ENCODE assay signal across 9 cellular contexts in genomic region chr2:26300234-26300641, GRCh38. TPM values are rescaled to one million over a fixed set of nuclear protein-coding genes. Genes with fewer than 3 reads are reported as not detected.
DNase-seq lines count a peak whose midpoint lies in the region; ATAC-seq and TF ChIP-seq lines count a peak whose summit lies in the region.
"Had no signal": no experiment of that assay in that cellular context is flagged by ENCODE, and none has a peak within 500 bp of the region (broad histone marks: within the 10 kb centered on the region; RNA-seq: fewer than 3 reads in every experiment).

No MANE protein-coding gene starts in this region.

- POLR2A ChIA-PET in activated B cell treated with CpG ODN at 0.5 μM for 24 hours (lab: Charles Lee), result interaction anchor here (0.6 to 3.1 kb wide), 10 partner anchors 9 to 1083 kb away, joined by 3 to 43 read pairs (median 4); partner anchors contain the start of genes ADGRF3, ASXL2, HADHA and HADHB

- peak overlapping the region; percentile 78 for H3K27ac ChIP-seq in left ventricle myocardium inferior (replicated peaks)

- H3K27me3 Mint-ChIP-seq in activated B cell treated with CpG ODN at 0.5 μM for 24 hours, result no peaks in the 10 kb centered on the region
- no peaks in the 10 kb centered on the region for H3K27me3 Mint-ChIP-seq in activated T-helper 17 cell treated with anti-CD3 and anti-CD28 coated beads, Interleukin-2, amount 50 U/mL, for 72 hours

- H3K9me3 ChIP-seq in ES-I3 (ENCODE audit: control insufficient read depth, insufficient read depth, low read length) (no peaks in the 10 kb centered on the region), left ventricle myocardium inferior (replicated peaks) (no peaks in the 10 kb centered on the region)

- H3K4me3 ChIP-seq in left ventricle myocardium inferior, result peak overlapping the region; percentile 73

- no peaks in the 10 kb centered on the region for H3K4me1 Mint-ChIP-seq in activated B cell treated with CpG ODN at 0.5 μM for 24 hours
- H3K4me1 Mint-ChIP-seq in activated T-helper 17 cell treated with anti-CD3 and anti-CD28 coated beads, Interleukin-2, amount 50 U/mL, for 72 hours, result no peaks in the 10 kb centered on the region

- H3K4me1 ChIP-seq in ES-I3 (ENCODE audit: insufficient read depth, low read length) (0 out of 2 replicates have a peak, but pooled peaks cover 7% of the 10 kb centered on the region), left ventricle myocardium inferior (peaks cover 26% of the 10 kb centered on the region)

- H3K27me3 ChIP-seq in left ventricle myocardium inferior (ENCODE audit: low read depth), result no peaks in the 10 kb centered on the region

- H3K9me3 Mint-ChIP-seq in activated B cell treated with CpG ODN at 0.5 μM for 24 hours, result peaks cover 1% of the 10 kb centered on the region
- no peaks in the 10 kb centered on the region for H3K9me3 Mint-ChIP-seq in activated T-helper 17 cell treated with anti-CD3 and anti-CD28 coated beads, Interleukin-2, amount 50 U/mL, for 72 hours

- DNase-seq in activated B cell treated with CpG ODN at 0.5 μM for 24 hours, result no peak
- DNase-seq in left ventricle myocardium inferior, result no peak
- no peak for DNase-seq in sciatic nerve (ENCODE audit: low spot score)
- DNase-seq: Karpas-422 had no signal

- H3K4me3 Mint-ChIP-seq in activated B cell treated with CpG ODN at 0.5 μM for 24 hours, result no peak overlapping the region
- H3K4me3 Mint-ChIP-seq in activated T-helper 17 cell treated with anti-CD3 and anti-CD28 coated beads, Interleukin-2, amount 50 U/mL, for 72 hours, result no peak overlapping the region

- no peak overlapping the region for H3K27ac Mint-ChIP-seq in activated B cell treated with CpG ODN at 0.5 μM for 24 hours
- H3K27ac Mint-ChIP-seq in activated T-helper 17 cell treated with anti-CD3 and anti-CD28 coated beads, Interleukin-2, amount 50 U/mL, for 72 hours, result no peak overlapping the region

- intact Hi-C loops in activated B cell treated with CpG ODN at 0.5 μM for 24 hours (cut with micrococcal nuclease), result no loop called here
- intact Hi-C loops in left ventricle myocardium inferior (cut with micrococcal nuclease), result no loop called here
- intact Hi-C loops in sciatic nerve (cut with DNase I), result no loop called here

- ATAC-seq in activated B cell treated with CpG ODN at 0.5 μM for 24 hours (ENCODE audit: low read depth) (peak; percentile 40), sciatic nerve (peak; percentile 56), GM21723 (IDR thresholded peaks at IDR 0.05; ENCODE audit: unreplicated experiment) (no peak), GM21576 (IDR thresholded peaks at IDR 0.05; ENCODE audit: unreplicated experiment) (no peak), HG02840 (IDR thresholded peaks at IDR 0.05; ENCODE audit: low FRiP score, unreplicated experiment) (no peak)
- ATAC-seq in activated T-helper 17 cell treated with anti-CD3 and anti-CD28 coated beads, Interleukin-2, amount 50 U/mL, for 72 hours (replicated peaks), result no peak

- H3K9ac ChIP-seq in ES-I3 (ENCODE audit: low read depth, low read length), result peak overlapping the region; percentile 68; the same call in 1 of the 2 replicates

- CTCF ChIA-PET in activated B cell treated with CpG ODN at 0.5 μM for 24 hours (lab: Charles Lee), result interaction anchor here (1.0 kb wide), 1 partner anchor 55 kb away, joined by 4 read pairs; no protein-coding TSS in a partner anchor

- H3K36me3 Mint-ChIP-seq in activated B cell treated with CpG ODN at 0.5 μM for 24 hours (ENCODE audit: low read depth), result peaks cover 8% of the 10 kb centered on the region
- H3K36me3 Mint-ChIP-seq in activated T-helper 17 cell treated with anti-CD3 and anti-CD28 coated beads, Interleukin-2, amount 50 U/mL, for 72 hours (ENCODE audit: low read depth), result no peaks in the 10 kb centered on the region

- TF ChIP-seq CTCF in activated B cell treated with CpG ODN at 0.5 μM for 24 hours (IDR thresholded peaks at IDR 0.05) (no peak), left ventricle myocardium inferior (IDR thresholded peaks at IDR 0.05; ENCODE audit: borderline replicate concordance) (no peak)

- H3K36me3 ChIP-seq in ES-I3 (ENCODE audit: insufficient read depth, low read length) (no peaks in the 10 kb centered on the region), left ventricle myocardium inferior (no peaks in the 10 kb centered on the region)

RNA-seq across cellular contexts. Expression of gene SELENOI, which starts 45.7 kb away (rescaled TPM):
- total RNA-seq in activated B cell treated with CpG ODN at 0.5 μM for 24 hours (20.2 and 21.1 TPM in 2 replicates), left ventricle myocardium inferior (10.8 TPM), sciatic nerve (30.2 TPM)
- 10 to 100 TPM; 21.0 to 44.5 TPM for total RNA-seq in activated T-helper 17 cell treated with anti-CD3 and anti-CD28 coated beads, Interleukin-2, amount 50 U/mL, for 72 hours

RNA-seq across cellular contexts. Expression of gene ADGRF3, which starts 46.4 kb away (rescaled TPM):
- total RNA-seq in activated B cell treated with CpG ODN at 0.5 μM for 24 hours (0.76 and 1.0 TPM in 2 replicates), left ventricle myocardium inferior (not detected), sciatic nerve (not detected)
- total RNA-seq in activated T-helper 17 cell treated with anti-CD3 and anti-CD28 coated beads, Interleukin-2, amount 50 U/mL, for 72 hours, result 1 to 10 TPM; 1.4 to 3.0 TPM

RNA-seq across cellular contexts. Expression of gene HADHB, which starts 55.5 kb away (rescaled TPM):
- total RNA-seq in activated B cell treated with CpG ODN at 0.5 μM for 24 hours, result 62.4 and 65.6 TPM in 2 replicates
- total RNA-seq in left ventricle myocardium inferior, result 1,332 TPM
- total RNA-seq in sciatic nerve, result 85.6 TPM
- 10 to 100 TPM; 86.2 to 87.0 TPM for total RNA-seq in activated T-helper 17 cell treated with anti-CD3 and anti-CD28 coated beads, Interleukin-2, amount 50 U/mL, for 72 hours

RNA-seq across cellular contexts. Expression of gene HADHA, which starts 55.8 kb away (rescaled TPM):
- total RNA-seq in activated B cell treated with CpG ODN at 0.5 μM for 24 hours (127 and 128 TPM in 2 replicates), left ventricle myocardium inferior (523 TPM), sciatic nerve (107 TPM)
- 100 to 1,000 TPM in 1 of 2 donors, 10 to 100 TPM in 1; 95.0 to 141 TPM for total RNA-seq in activated T-helper 17 cell treated with anti-CD3 and anti-CD28 coated beads, Interleukin-2, amount 50 U/mL, for 72 hours

Comparison
In these comparisons a context has a peak if more than half of its experiments do, and no peak if none do; other contexts are left out.
1. ATAC-seq: peak in activated B cell treated with CpG ODN at 0.5 μM for 24 hours (single experiment) and sciatic nerve (single experiment); none in GM21723 (single experiment), activated T-helper 17 cell treated with anti-CD3 and anti-CD28 coated beads, Interleukin-2, amount 50 U/mL, for 72 hours (single experiment), GM21576 (single experiment) and HG02840 (single experiment).
2. RNA of gene HADHB, which starts 55.5 kb away (total RNA-seq): 1,332 TPM in left ventricle myocardium inferior (single experiment); 86.2 to 87.0 TPM in activated T-helper 17 cell treated with anti-CD3 and anti-CD28 coated beads, Interleukin-2, amount 50 U/mL, for 72 hours, 85.6 TPM in sciatic nerve (single experiment) and 62.4 to 65.6 TPM in activated B cell treated with CpG ODN at 0.5 μM for 24 hours; every median in the first group is over 10 times any median in the second.